8 cellular contexts compared by ENCODE assay signal in the genomic region with DNA sequence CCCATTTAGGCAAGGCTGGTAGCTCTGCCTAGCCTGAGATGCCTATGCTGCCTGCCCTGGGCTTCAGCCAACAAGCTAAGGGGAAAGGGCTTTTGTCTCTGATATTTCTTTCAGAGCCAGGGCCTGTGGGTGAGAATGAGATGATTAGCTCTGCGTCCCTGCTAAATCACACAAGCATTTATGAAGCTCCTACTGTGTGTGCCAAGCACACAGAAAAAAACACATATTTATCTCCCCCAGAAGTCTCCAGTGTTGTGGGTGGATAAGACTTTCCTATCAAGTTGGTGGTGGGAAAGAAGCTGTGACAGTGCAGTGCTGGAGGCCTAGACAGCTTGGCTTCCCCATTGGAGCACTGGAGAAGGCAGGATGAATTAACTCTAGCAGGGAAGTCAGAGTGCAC. TPM values are rescaled to one million over a fixed set of nuclear protein-coding genes. Genes with fewer than 3 reads are reported as not detected.
A peak's percentile ranks its signal among the peaks of the same experiment; 100 is the strongest.
DNase-seq lines count a peak whose midpoint lies in the region; ATAC-seq and TF ChIP-seq lines count a peak whose summit lies in the region.

No MANE protein-coding gene starts in this region.

- TF ChIP-seq CTCF in GM12865 (IDR thresholded peaks at IDR 0.05; ENCODE audit: insufficient read depth, low read depth, low read length, missing control alignments) (no peak), VCaP (conservative IDR thresholded peaks at IDR 0.05) (no peak), fibroblast of mammary gland (conservative IDR thresholded peaks at IDR 0.05; ENCODE audit: control insufficient read depth, insufficient read depth, low read depth, low read length) (no peak), retinal pigment epithelial cell (conservative IDR thresholded peaks at IDR 0.05; ENCODE audit: low read depth, low read length) (no peak)

- H3K27ac ChIP-seq in VCaP = peak overlapping the region; percentile 100

- H3K4me3 ChIP-seq in GM12865 (ENCODE audit: low read depth, low read length) (peak overlapping the region; percentile 90), fibroblast of mammary gland (ENCODE audit: control insufficient read depth, low read depth, low read length) (peak overlapping the region; percentile 51), retinal pigment epithelial cell (ENCODE audit: low read length) (peak overlapping the region; percentile 37)

- DNase-seq in GM12865 (ENCODE audit: low read depth) = no peak
- DNase-seq in fibroblast of mammary gland (ENCODE audit: low read depth) = no peak
- no peak for DNase-seq in retinal pigment epithelial cell (ENCODE audit: low read depth)
- no peak for DNase-seq in stimulated activated CD4-positive, alpha-beta T cell treated with anti-CD3 and anti-CD28 coated beads, Interleukin-1b, Interleukin-23, amount 100 ng/mL, for 48 hours
- DNase-seq in H4 (ENCODE audit: low spot score) = no peak
- DNase-seq in NCI-H1105 (lab: John Stamatoyannopoulos, UW) = no peak

- ATAC-seq in HG03196 (IDR thresholded peaks at IDR 0.05; ENCODE audit: unreplicated experiment) = no peak

RNA-seq across cellular contexts. Expression of a gene that starts 1.5 kb away (rescaled TPM):
- total RNA-seq in H4 (2014; rRNA removed; shearing (Covaris generic)) = 35.8 and 40.5 TPM in 2 replicates

RNA-seq across cellular contexts. Expression of a gene that starts 3.2 kb away (rescaled TPM):
- 53.2 and 72.4 TPM in 2 replicates for total RNA-seq in H4 (2014; rRNA removed; shearing (Covaris generic))

RNA-seq across cellular contexts. Expression of a gene that starts 9.5 kb away (rescaled TPM):
- 14.6 and 28.0 TPM in 2 replicates for total RNA-seq in H4 (2014; rRNA removed; shearing (Covaris generic))

RNA-seq across cellular contexts. Expression of a gene that starts 36.0 kb away (rescaled TPM):
- total RNA-seq in H4 (2014; rRNA removed; shearing (Covaris generic)) = 128 and 140 TPM in 2 replicates

RNA-seq across cellular contexts. Expression of a gene that starts 36.5 kb away (rescaled TPM):
- total RNA-seq in H4 (2014; rRNA removed; shearing (Covaris generic)) = 0.37 and 1.1 TPM in 2 replicates

Comparison
In these comparisons a context has a peak if more than half of its experiments do, and no peak if none do; other contexts are left out.
1. H3K4me3 ChIP-seq: peak in every context shown above with its lines; median percentile 90 in GM12865; 51 in fibroblast of mammary gland; 37 in retinal pigment epithelial cell.